Comparison of ENCODE assay signal across 22 cellular contexts in genomic region chr17:67613961-67614360, GRCh38.
DNase-seq lines count a peak whose midpoint lies in the region; ATAC-seq, FAIRE-seq and TF ChIP-seq lines count a peak whose summit lies in the region.
"Had no signal": no experiment of that assay in that cellular context is flagged by ENCODE, and none has a peak within 500 bp of the region (broad histone marks: within the 10 kb centered on the region; RNA-seq: fewer than 3 reads in every experiment).

No MANE protein-coding gene starts in this region.

- no peak overlapping the region for H3K4me3 Mint-ChIP-seq in activated CD8-positive, alpha-beta T cell treated with anti-CD3 and anti-CD28 coated beads for 36 hours
- no peak overlapping the region for H3K4me3 Mint-ChIP-seq in activated CD8-positive, alpha-beta T cell treated with anti-CD3 and anti-CD28 coated beads, Interleukin-2, amount 10 ng/mL, durations not matched to agents 7 days and 5 days
- no peak overlapping the region for H3K4me3 Mint-ChIP-seq in CD8-positive, alpha-beta T cell
- no peak overlapping the region for H3K4me3 Mint-ChIP-seq in naive thymus-derived CD8-positive, alpha-beta T cell
- H3K4me3 Mint-ChIP-seq: CD4-positive, CD25-positive, alpha-beta regulatory T cell had no signal

- FAIRE-seq in GM12878 (lab: Jason Lieb, UNC) = peak; percentile 18
- FAIRE-seq: H1, K562 had no signal

- SMC1A ChIA-PET in GM12878 (lab: Charles Lee; ENCODE audit: uncharacterized antibody, unreplicated experiment) = interaction anchor here (0.8 kb wide), 1 partner anchor 33 kb away, joined by 3 read pairs; no protein-coding TSS in a partner anchor

- intact Hi-C loops in activated CD8-positive, alpha-beta T cell treated with anti-CD3 and anti-CD28 coated beads for 36 hours (cut with micrococcal nuclease) = no loop called here
- intact Hi-C loops in CD8-positive, alpha-beta T cell (cut with DNase I, micrococcal nuclease) = no loop called here
- intact Hi-C loops in GM12878 (cut with micrococcal nuclease; ENCODE audit: unreplicated experiment) (no loop called here), ascending aorta (cut with DNase I) (no loop called here)

- TF ChIP-seq RAD21 in GM12878 (IDR thresholded peaks at IDR 0.05; ENCODE audit: insufficient read depth, low read depth, low read length) = no peak

- WGBS in GM12878 (ENCODE audit: insufficient coverage, insufficient replicate concordance, low lambda C conversion rate, missing lambda C conversion rate) = 8% methylated on average over 7 of the region's 7 CpGs

- ATAC-seq in activated CD8-positive, alpha-beta T cell treated with anti-CD3 and anti-CD28 coated beads for 36 hours = peak; percentile 30
- no peak for ATAC-seq in activated CD8-positive, alpha-beta T cell treated with anti-CD3 and anti-CD28 coated beads, Interleukin-2, amount 10 ng/mL, durations not matched to agents 7 days and 5 days
- no peak for ATAC-seq in CD8-positive, alpha-beta T cell
- peak; percentile 45; the same call in 2 of the 3 replicates for ATAC-seq in GM12878
- ATAC-seq in naive thymus-derived CD8-positive, alpha-beta T cell = no peak
- ATAC-seq: K562 had no signal

- H4K20me1 ChIP-seq in GM12878 (ENCODE audit: control insufficient read depth, insufficient read depth) = no peaks in the 10 kb centered on the region

- RAD21 ChIA-PET in GM12878 (lab: Charles Lee; ENCODE audit: unreplicated experiment) = interaction anchor here (1.2 kb wide), 1 partner anchor 14 kb away, joined by 4 read pairs; no protein-coding TSS in a partner anchor

- H3K4me3 ChIP-seq in CD8-positive, alpha-beta T cell (ENCODE audit: low read depth, low read length) = no peak overlapping the region
- H3K4me3 ChIP-seq in GM12878 (no peak overlapping the region), ascending aorta (no peak overlapping the region)
- H3K4me3 ChIP-seq: K562 had no signal

- no peak overlapping the region for H3K27ac ChIP-seq in CD8-positive, alpha-beta T cell (ENCODE audit: low read depth, low read length)
- H3K27ac ChIP-seq in GM12878 (ENCODE audit: control insufficient read depth, insufficient read depth) = peak overlapping the region; percentile 69
- H3K27ac ChIP-seq in ascending aorta = no peak overlapping the region

- H3K9me3 Mint-ChIP-seq in activated CD8-positive, alpha-beta T cell treated with anti-CD3 and anti-CD28 coated beads for 36 hours = no peaks in the 10 kb centered on the region
- H3K9me3 Mint-ChIP-seq in activated CD8-positive, alpha-beta T cell treated with anti-CD3 and anti-CD28 coated beads, Interleukin-2, amount 10 ng/mL, durations not matched to agents 7 days and 5 days (ENCODE audit: insufficient read depth) = no peaks in the 10 kb centered on the region
- no peaks in the 10 kb centered on the region for H3K9me3 Mint-ChIP-seq in CD8-positive, alpha-beta T cell
- H3K9me3 Mint-ChIP-seq in naive thymus-derived CD8-positive, alpha-beta T cell = no peaks in the 10 kb centered on the region
- H3K9me3 Mint-ChIP-seq: CD4-positive, CD25-positive, alpha-beta regulatory T cell had no signal

- no peaks in the 10 kb centered on the region for H3K36me3 ChIP-seq in CD8-positive, alpha-beta T cell (ENCODE audit: insufficient read depth, low read length)
- H3K36me3 ChIP-seq in GM12878 (ENCODE audit: control insufficient read depth in 2 of 2, insufficient read depth in 2 of 2, low read length in 1 of 2) = peaks cover 0 to 3% of the 10 kb centered on the region in 2 experiments; a peak in 1 of 4 replicates
- H3K36me3 ChIP-seq in ascending aorta = no peaks in the 10 kb centered on the region
- H3K36me3 ChIP-seq: BE2C had no signal

- no peaks in the 10 kb centered on the region for H3K36me3 Mint-ChIP-seq in activated CD8-positive, alpha-beta T cell treated with anti-CD3 and anti-CD28 coated beads for 36 hours (ENCODE audit: low read depth)
- H3K36me3 Mint-ChIP-seq in activated CD8-positive, alpha-beta T cell treated with anti-CD3 and anti-CD28 coated beads, Interleukin-2, amount 10 ng/mL, durations not matched to agents 7 days and 5 days (ENCODE audit: low read depth) = peaks cover 4% of the 10 kb centered on the region
- H3K36me3 Mint-ChIP-seq in CD8-positive, alpha-beta T cell = peaks cover 30% of the 10 kb centered on the region
- H3K36me3 Mint-ChIP-seq in naive thymus-derived CD8-positive, alpha-beta T cell = peaks cover 0 to 40% (median 0%) of the 10 kb centered on the region in 3 donors

- H3K79me2 ChIP-seq in GM12878 (ENCODE audit: control insufficient read depth, insufficient read depth, low read length) = no peaks in the 10 kb centered on the region

- no peaks in the 10 kb centered on the region for H3K4me1 ChIP-seq in CD8-positive, alpha-beta T cell (ENCODE audit: insufficient read depth, low read length)
- H3K4me1 ChIP-seq in GM12878 (ENCODE audit: control insufficient read depth, insufficient read depth, low read length) = peaks cover 7% of the 10 kb centered on the region
- H3K4me1 ChIP-seq in ascending aorta = no peaks in the 10 kb centered on the region
- H3K4me1 ChIP-seq: BE2C had no signal

- H3K27me3 Mint-ChIP-seq in activated CD8-positive, alpha-beta T cell treated with anti-CD3 and anti-CD28 coated beads for 36 hours = no peaks in the 10 kb centered on the region
- H3K27me3 Mint-ChIP-seq in activated CD8-positive, alpha-beta T cell treated with anti-CD3 and anti-CD28 coated beads, Interleukin-2, amount 10 ng/mL, durations not matched to agents 7 days and 5 days (ENCODE audit: low read depth) = no peaks in the 10 kb centered on the region
- H3K27me3 Mint-ChIP-seq in CD8-positive, alpha-beta T cell (ENCODE audit: low read depth) = no peaks in the 10 kb centered on the region
- no peaks in the 10 kb centered on the region for H3K27me3 Mint-ChIP-seq in naive thymus-derived CD8-positive, alpha-beta T cell
- H3K27me3 Mint-ChIP-seq: CD4-positive, CD25-positive, alpha-beta regulatory T cell had no signal

- TF ChIP-seq POLR2A in GM12878 (IDR thresholded peaks at IDR 0.05; ENCODE audit: low read depth, low read length) = no peak

- H3K9ac ChIP-seq in GM12878 (ENCODE audit: control insufficient read depth, insufficient read depth, low read length) = 0 out of 2 replicates have a peak overlapping the region, but pooled peaks have one; percentile 15

- peak overlapping the region; percentile 29; the same call in 1 of the 2 replicates for H2AFZ ChIP-seq in GM12878 (ENCODE audit: control insufficient read depth, low read depth, low read length)

- TF ChIP-seq EP300 in GM12878 (IDR thresholded peaks at IDR 0.05; ENCODE audit: borderline replicate concordance in 1 of 2, control insufficient read depth in 1 of 2, low read depth in 2 of 2, low read length in 2 of 2) = no peak

- no peaks in the 10 kb centered on the region for H3K9me3 ChIP-seq in CD8-positive, alpha-beta T cell (ENCODE audit: low read length)
- no peaks in the 10 kb centered on the region for H3K9me3 ChIP-seq in GM12878 (replicated peaks; ENCODE audit: control insufficient read depth, insufficient read depth, low read length)
- no peaks in the 10 kb centered on the region for H3K9me3 ChIP-seq in ascending aorta
- H3K9me3 ChIP-seq: BE2C had no signal

- CTCF ChIA-PET in activated CD8-positive, alpha-beta T cell treated with anti-CD3 and anti-CD28 coated beads for 36 hours (lab: Charles Lee) = interaction anchor here (1.6 kb wide), 1 partner anchor 239 kb away, joined by 4 read pairs; no protein-coding TSS in a partner anchor
- CTCF ChIA-PET in activated CD8-positive, alpha-beta T cell treated with anti-CD3 and anti-CD28 coated beads, Interleukin-2, amount 10 ng/mL, durations not matched to agents 7 days and 5 days (lab: Charles Lee) = no interaction called here
- CTCF ChIA-PET in CD8-positive, alpha-beta T cell (lab: Charles Lee) = interaction anchor here (0.5 kb wide), 1 partner anchor 9 kb away, joined by 4 read pairs; no protein-coding TSS in a partner anchor
- CTCF ChIA-PET in GM12878 (lab: Yijun Ruan, JAX) = interaction anchor here (0.7 to 1.0 kb wide), 2 partner anchors 36 to 239 kb away, joined by 3 to 5 read pairs; no protein-coding TSS in a partner anchor

- peaks cover 15% of the 10 kb centered on the region for H3K4me1 Mint-ChIP-seq in activated CD8-positive, alpha-beta T cell treated with anti-CD3 and anti-CD28 coated beads for 36 hours (ENCODE audit: low read depth)
- peaks cover 6% of the 10 kb centered on the region for H3K4me1 Mint-ChIP-seq in activated CD8-positive, alpha-beta T cell treated with anti-CD3 and anti-CD28 coated beads, Interleukin-2, amount 10 ng/mL, durations not matched to agents 7 days and 5 days (ENCODE audit: low read depth)
- peaks cover 18% of the 10 kb centered on the region for H3K4me1 Mint-ChIP-seq in CD8-positive, alpha-beta T cell (ENCODE audit: low read depth)
- H3K4me1 Mint-ChIP-seq in naive thymus-derived CD8-positive, alpha-beta T cell = peaks cover 14 to 46% (median 27%) of the 10 kb centered on the region in 4 donors

- H3K4me2 ChIP-seq in GM12878 (ENCODE audit: control insufficient read depth, insufficient read depth) = peak overlapping the region; percentile 15; the same call in 1 of the 2 replicates

- peak overlapping the region; percentile 24 for H3K27ac Mint-ChIP-seq in activated CD8-positive, alpha-beta T cell treated with anti-CD3 and anti-CD28 coated beads for 36 hours
- no peak overlapping the region for H3K27ac Mint-ChIP-seq in activated CD8-positive, alpha-beta T cell treated with anti-CD3 and anti-CD28 coated beads, Interleukin-2, amount 10 ng/mL, durations not matched to agents 7 days and 5 days
- H3K27ac Mint-ChIP-seq in CD8-positive, alpha-beta T cell = peak overlapping the region; percentile 55
- peak overlapping the region in 6 of 10 donors; percentile 40 to 87 (median 72) for H3K27ac Mint-ChIP-seq in naive thymus-derived CD8-positive, alpha-beta T cell
- H3K27ac Mint-ChIP-seq: CD4-positive, CD25-positive, alpha-beta regulatory T cell had no signal

- no peaks in the 10 kb centered on the region for H3K27me3 ChIP-seq in CD8-positive, alpha-beta T cell (ENCODE audit: insufficient read depth, low read length)
- no peaks in the 10 kb centered on the region for H3K27me3 ChIP-seq in GM12878 (replicated peaks in 1 of 2; ENCODE audit: control insufficient read depth in 2 of 2, insufficient read depth in 2 of 2, low read length in 1 of 2)
- H3K27me3 ChIP-seq in ascending aorta = no peaks in the 10 kb centered on the region
- H3K27me3 ChIP-seq: BE2C had no signal

- no peak for TF ChIP-seq CTCF in activated CD8-positive, alpha-beta T cell treated with anti-CD3 and anti-CD28 coated beads for 36 hours (IDR thresholded peaks at IDR 0.05)
- no peak for TF ChIP-seq CTCF in CD8-positive, alpha-beta T cell (IDR thresholded peaks at IDR 0.05)
- TF ChIP-seq CTCF in GM12878 (IDR thresholded peaks at IDR 0.05 in 2 of 3, conservative IDR thresholded peaks at IDR 0.05 in 1 of 3; ENCODE audit: control insufficient read depth in 2 of 3, extremely low read depth in 1 of 3, insufficient read depth in 1 of 3, low read depth in 3 of 3, low read length in 3 of 3) (no peak), ascending aorta (IDR thresholded peaks at IDR 0.05) (no peak)

- no peak for DNase-seq in activated CD8-positive, alpha-beta T cell treated with anti-CD3 and anti-CD28 coated beads for 36 hours
- no peak for DNase-seq in activated CD8-positive, alpha-beta T cell treated with anti-CD3 and anti-CD28 coated beads, Interleukin-2, amount 10 ng/mL, durations not matched to agents 7 days and 5 days
- no peak for DNase-seq in CD8-positive, alpha-beta T cell
- DNase-seq in GM12878 (ENCODE audit: low read depth, low spot score) = no peak
- DNase-seq in naive thymus-derived CD8-positive, alpha-beta T cell = no peak
- no peak for DNase-seq in Ammon's horn (ENCODE audit: low spot score)
- no peak for DNase-seq in ascending aorta (ENCODE audit: low spot score in 2 of 2)
- no peak for DNase-seq in dedifferentiated amniotic fluid mesenchymal stem cell (ENCODE audit: extremely low spot score)
- DNase-seq: 8988T; BE2C; CD4-positive, CD25-positive, alpha-beta regulatory T cell; DMS53; EL; NCI-H1105; NCI-H1694 treated with DMSO at 0.1 percent for 48 hours; NCI-H2227 treated with DMSO at 0.1 percent for 48 hours; NCI-H510A treated with DMSO at 0.1 percent for 48 hours; NCI-H82; OCI-M1; SHP77 had no signal

- POLR2A ChIA-PET in activated CD8-positive, alpha-beta T cell treated with anti-CD3 and anti-CD28 coated beads for 36 hours (lab: Charles Lee) = no interaction called here
- POLR2A ChIA-PET in activated CD8-positive, alpha-beta T cell treated with anti-CD3 and anti-CD28 coated beads, Interleukin-2, amount 10 ng/mL, durations not matched to agents 7 days and 5 days (lab: Charles Lee) = no interaction called here
- POLR2A ChIA-PET in CD8-positive, alpha-beta T cell (lab: Charles Lee) = no interaction called here
- POLR2A ChIA-PET in GM12878 (lab: Charles Lee) = interaction anchor here (1.1 to 1.3 kb wide), 2 partner anchors 9 to 32 kb away, joined by 3 to 4 read pairs; no protein-coding TSS in a partner anchor
- POLR2A ChIA-PET in naive thymus-derived CD8-positive, alpha-beta T cell (lab: Charles Lee) = interaction anchor here (0.8 kb wide), 1 partner anchor 15 kb away, joined by 4 read pairs; no protein-coding TSS in a partner anchor

- BruUV-seq in GM12878 (replicated peaks; lab: Mats Ljungman, UMichigan) = no TSS peak

- in situ Hi-C loops in GM12878 (cut with MboI) = no loop called here

Comparison
In these comparisons a context has a peak if more than half of its experiments do, and no peak if none do; other contexts are left out.
1. ATAC-seq: peak in activated CD8-positive, alpha-beta T cell treated with anti-CD3 and anti-CD28 coated beads for 36 hours (single experiment) and GM12878 (single experiment); none in activated CD8-positive, alpha-beta T cell treated with anti-CD3 and anti-CD28 coated beads, Interleukin-2, amount 10 ng/mL, durations not matched to agents 7 days and 5 days (single experiment), CD8-positive, alpha-beta T cell (single experiment) and naive thymus-derived CD8-positive, alpha-beta T cell (0 of 2).
2. POLR2A ChIA-PET loops: an anchor here in GM12878 (1.1 to 1.3 kb wide) and naive thymus-derived CD8-positive, alpha-beta T cell (0.8 kb wide); none called in activated CD8-positive, alpha-beta T cell treated with anti-CD3 and anti-CD28 coated beads for 36 hours, activated CD8-positive, alpha-beta T cell treated with anti-CD3 and anti-CD28 coated beads, Interleukin-2, amount 10 ng/mL, durations not matched to agents 7 days and 5 days and CD8-positive, alpha-beta T cell.